ENCODE assay signal across 2 cellular contexts in the genomic region with DNA sequence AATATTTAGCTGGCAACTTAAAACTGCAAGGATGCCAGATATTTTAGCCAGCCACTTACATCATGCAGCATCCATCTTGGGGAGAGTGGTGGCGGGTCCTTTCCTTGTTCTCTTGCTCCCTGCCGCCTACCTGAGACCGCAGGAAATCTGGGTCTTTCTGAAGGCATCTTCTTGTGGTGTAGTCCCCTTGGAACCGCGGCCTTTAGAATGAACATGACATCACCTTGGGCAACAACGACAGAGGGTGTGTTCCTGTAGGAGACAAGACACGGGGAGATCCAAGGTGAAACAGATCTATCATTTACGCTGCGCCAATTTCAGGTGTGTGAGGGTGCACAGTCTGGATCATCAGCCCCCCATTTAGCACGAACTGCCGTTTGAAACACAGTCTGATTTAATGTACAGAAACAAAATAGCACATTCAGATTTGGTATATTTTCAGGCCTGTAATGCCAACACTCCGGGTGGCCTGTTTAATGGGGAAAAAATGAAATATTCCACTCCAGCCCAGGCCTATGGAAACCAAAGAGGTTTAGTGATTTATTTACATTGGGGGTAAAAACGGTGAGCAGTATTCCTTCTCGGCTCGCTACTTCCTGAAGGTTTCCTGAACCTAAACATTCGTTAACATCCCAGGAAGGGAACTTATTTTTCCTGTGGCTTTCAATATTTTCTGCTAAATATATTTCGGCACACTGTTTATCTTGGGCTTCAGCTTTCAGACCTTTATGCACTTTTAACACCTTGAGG.
TF ChIP-seq lines count a peak whose summit lies in the region.

No MANE protein-coding gene starts in this region.

TF ChIP-seq in HepG2, 621 proteins besides CTCF, POLR2A, EP300 and RAD21:
- TF ChIP-seq ZNF382 (CRISPR knock-in tag; IDR thresholded peaks at IDR 0.05; ENCODE audit: borderline replicate concordance) (no peak), FOXA3 (CRISPR knock-in tag; IDR thresholded peaks at IDR 0.05) (peak; percentile 32; the same call in 1 of the 2 replicates), YY1 (IDR thresholded peaks at IDR 0.05; ENCODE audit: insufficient read depth, insufficient replicate concordance, low read depth, low read length) (peak; percentile 4), ELF3 (CRISPR knock-in tag; IDR thresholded peaks at IDR 0.05) (0 out of 2 replicates have a peak, but pooled peaks have one; percentile 37)
- TF ChIP-seq, protein P1, sequence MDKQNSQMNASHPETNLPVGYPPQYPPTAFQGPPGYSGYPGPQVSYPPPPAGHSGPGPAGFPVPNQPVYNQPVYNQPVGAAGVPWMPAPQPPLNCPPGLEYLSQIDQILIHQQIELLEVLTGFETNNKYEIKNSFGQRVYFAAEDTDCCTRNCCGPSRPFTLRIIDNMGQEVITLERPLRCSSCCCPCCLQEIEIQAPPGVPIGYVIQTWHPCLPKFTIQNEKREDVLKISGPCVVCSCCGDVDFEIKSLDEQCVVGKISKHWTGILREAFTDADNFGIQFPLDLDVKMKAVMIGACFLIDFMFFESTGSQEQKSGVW (CRISPR knock-in tag; IDR thresholded peaks at IDR 0.05; ENCODE audit: borderline replicate concordance) = no peak

TF ChIP-seq in GM12891, 5 proteins besides CTCF, POLR2A, EP300 and RAD21:
- TF ChIP-seq SPI1 (IDR thresholded peaks at IDR 0.05; ENCODE audit: low read depth, low read length) (no peak), TAF1 (IDR thresholded peaks at IDR 0.05; ENCODE audit: low read depth, low read length) (no peak), POLR2AphosphoS5 (IDR thresholded peaks at IDR 0.05; ENCODE audit: low read depth, low read length) (no peak), POU2F2 (IDR thresholded peaks at IDR 0.05; ENCODE audit: low read depth, low read length) (no peak), PAX5 (IDR thresholded peaks at IDR 0.05; ENCODE audit: insufficient read depth, low read length, severe bottlenecking) (no peak)
